Comparison of ENCODE assay signal across 1 cellular context in the genomic region with DNA sequence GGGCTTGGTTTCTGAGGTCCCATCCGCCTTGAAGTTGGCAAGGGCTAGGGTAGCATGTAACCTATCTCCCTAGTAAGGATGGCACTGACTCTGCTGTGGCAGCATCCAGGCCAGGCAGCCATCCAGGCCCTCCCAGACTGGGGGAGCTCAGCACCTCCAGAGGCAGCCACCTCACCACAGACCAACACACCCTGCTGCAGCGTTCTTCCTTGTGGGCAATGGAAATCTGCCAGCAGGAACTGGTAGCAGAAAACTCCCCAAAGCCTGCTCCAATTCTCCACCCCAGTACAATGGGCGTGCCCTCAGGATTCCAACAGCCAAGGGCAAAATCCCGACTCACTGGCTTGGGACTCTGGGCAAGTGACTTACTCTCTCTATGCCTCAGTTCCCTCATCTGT.
TF ChIP-seq lines count a peak whose summit lies in the region.

No MANE protein-coding gene starts in this region.

TF ChIP-seq in HEK293, 187 proteins besides CTCF, POLR2A, EP300 and RAD21 (continued from another document):
- TF ChIP-seq, protein P1, sequence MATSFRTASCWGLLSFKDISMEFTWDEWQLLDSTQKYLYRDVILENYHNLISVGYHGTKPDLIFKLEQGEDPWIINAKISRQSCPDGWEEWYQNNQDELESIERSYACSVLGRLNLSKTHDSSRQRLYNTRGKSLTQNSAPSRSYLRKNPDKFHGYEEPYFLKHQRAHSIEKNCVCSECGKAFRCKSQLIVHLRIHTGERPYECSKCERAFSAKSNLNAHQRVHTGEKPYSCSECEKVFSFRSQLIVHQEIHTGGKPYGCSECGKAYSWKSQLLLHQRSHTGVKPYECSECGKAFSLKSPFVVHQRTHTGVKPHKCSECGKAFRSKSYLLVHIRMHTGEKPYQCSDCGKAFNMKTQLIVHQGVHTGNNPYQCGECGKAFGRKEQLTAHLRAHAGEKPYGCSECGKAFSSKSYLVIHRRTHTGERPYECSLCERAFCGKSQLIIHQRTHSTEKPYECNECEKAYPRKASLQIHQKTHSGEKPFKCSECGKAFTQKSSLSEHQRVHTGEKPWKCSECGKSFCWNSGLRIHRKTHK (tag by site-specific recombination; IDR thresholded peaks at IDR 0.05) = no peak
- TF ChIP-seq TCF7L2 (IDR thresholded peaks at IDR 0.05; ENCODE audit: borderline replicate concordance, low read depth, low read length) = no peak
TF ChIP-seq in HEK293: peak in this region for 2.
